1 cellular context compared by ENCODE assay signal in the genomic region with DNA sequence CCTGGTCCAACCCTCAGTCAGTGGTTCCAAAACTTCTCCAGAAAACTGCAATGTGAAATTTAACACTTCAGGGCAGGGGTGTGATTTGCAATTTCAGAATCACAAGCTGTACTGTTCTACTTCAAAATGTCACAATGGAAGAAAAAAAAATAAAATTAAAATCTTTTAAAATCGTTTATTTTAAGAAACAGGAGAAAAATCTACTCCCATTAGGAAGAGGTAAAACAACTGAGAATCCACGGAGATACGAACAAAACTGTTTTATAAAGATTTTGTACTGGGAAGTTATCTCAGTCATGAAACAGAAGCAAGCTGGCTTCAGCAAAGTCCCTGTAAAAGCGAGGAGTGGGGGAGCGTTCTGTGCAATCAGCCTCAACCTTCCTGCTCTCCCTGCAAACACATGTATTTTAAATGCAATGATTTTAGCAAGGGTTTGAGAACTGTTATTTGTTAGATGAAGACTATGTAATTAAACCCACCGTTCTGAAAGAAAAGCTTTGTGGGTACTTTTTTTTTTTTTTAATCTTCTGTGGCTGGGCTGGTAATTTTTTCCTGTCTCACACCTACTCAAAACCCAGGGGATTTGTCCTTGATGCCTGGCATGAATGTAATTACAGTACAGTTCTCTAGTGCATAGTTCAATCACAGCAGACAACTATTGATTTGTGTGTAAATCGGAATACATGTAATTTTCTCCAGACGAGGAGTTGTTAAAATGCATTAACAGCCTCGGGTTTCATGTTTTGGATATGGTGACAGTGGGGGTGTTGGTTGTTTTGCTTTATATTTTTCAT.
TF ChIP-seq lines count a peak whose summit lies in the region.

No MANE protein-coding gene starts in this region.

TF ChIP-seq in HepG2, 621 proteins besides CTCF, POLR2A, EP300 and RAD21 (continued from another document and continues in another):
- TF ChIP-seq, protein P1, sequence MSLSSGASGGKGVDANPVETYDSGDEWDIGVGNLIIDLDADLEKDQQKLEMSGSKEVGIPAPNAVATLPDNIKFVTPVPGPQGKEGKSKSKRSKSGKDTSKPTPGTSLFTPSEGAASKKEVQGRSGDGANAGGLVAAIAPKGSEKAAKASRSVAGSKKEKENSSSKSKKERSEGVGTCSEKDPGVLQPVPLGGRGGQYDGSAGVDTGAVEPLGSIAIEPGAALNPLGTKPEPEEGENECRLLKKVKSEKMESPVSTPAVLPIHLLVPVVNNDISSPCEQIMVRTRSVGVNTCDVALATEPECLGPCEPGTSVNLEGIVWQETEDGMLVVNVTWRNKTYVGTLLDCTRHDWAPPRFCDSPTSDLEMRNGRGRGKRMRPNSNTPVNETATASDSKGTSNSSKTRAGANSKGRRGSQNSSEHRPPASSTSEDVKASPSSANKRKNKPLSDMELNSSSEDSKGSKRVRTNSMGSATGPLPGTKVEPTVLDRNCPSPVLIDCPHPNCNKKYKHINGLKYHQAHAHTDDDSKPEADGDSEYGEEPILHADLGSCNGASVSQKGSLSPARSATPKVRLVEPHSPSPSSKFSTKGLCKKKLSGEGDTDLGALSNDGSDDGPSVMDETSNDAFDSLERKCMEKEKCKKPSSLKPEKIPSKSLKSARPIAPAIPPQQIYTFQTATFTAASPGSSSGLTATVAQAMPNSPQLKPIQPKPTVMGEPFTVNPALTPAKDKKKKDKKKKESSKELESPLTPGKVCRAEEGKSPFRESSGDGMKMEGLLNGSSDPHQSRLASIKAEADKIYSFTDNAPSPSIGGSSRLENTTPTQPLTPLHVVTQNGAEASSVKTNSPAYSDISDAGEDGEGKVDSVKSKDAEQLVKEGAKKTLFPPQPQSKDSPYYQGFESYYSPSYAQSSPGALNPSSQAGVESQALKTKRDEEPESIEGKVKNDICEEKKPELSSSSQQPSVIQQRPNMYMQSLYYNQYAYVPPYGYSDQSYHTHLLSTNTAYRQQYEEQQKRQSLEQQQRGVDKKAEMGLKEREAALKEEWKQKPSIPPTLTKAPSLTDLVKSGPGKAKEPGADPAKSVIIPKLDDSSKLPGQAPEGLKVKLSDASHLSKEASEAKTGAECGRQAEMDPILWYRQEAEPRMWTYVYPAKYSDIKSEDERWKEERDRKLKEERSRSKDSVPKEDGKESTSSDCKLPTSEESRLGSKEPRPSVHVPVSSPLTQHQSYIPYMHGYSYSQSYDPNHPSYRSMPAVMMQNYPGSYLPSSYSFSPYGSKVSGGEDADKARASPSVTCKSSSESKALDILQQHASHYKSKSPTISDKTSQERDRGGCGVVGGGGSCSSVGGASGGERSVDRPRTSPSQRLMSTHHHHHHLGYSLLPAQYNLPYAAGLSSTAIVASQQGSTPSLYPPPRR (CRISPR knock-in tag; IDR thresholded peaks at IDR 0.05; ENCODE audit: borderline replicate concordance) = no peak
- TF ChIP-seq TRIM24 (CRISPR knock-in tag; IDR thresholded peaks at IDR 0.05) (no peak), HNRNPK (IDR thresholded peaks at IDR 0.05; ENCODE audit: low read depth, low read length, poor library complexity, severe bottlenecking) (no peak), ZNF3 (CRISPR knock-in tag; IDR thresholded peaks at IDR 0.05) (no peak), ZNF20 (CRISPR knock-in tag; IDR thresholded peaks at IDR 0.05) (no peak), ONECUT2 (CRISPR knock-in tag; IDR thresholded peaks at IDR 0.05) (peak; percentile 75; the same call in 1 of the 2 replicates), SIX1 (CRISPR knock-in tag; IDR thresholded peaks at IDR 0.05; ENCODE audit: borderline replicate concordance) (no peak), ZZZ3 (CRISPR knock-in tag; IDR thresholded peaks at IDR 0.05; ENCODE audit: borderline replicate concordance) (no peak), ZFP41 (CRISPR knock-in tag; IDR thresholded peaks at IDR 0.05; ENCODE audit: borderline replicate concordance) (no peak), PHF8 (CRISPR knock-in tag; IDR thresholded peaks at IDR 0.05) (no peak), ZC3H4 (CRISPR knock-in tag; IDR thresholded peaks at IDR 0.05; ENCODE audit: borderline replicate concordance) (no peak), ZNF382 (CRISPR knock-in tag; IDR thresholded peaks at IDR 0.05; ENCODE audit: borderline replicate concordance) (no peak), HDAC1 (CRISPR knock-in tag; IDR thresholded peaks at IDR 0.05) (no peak)
- TF ChIP-seq, protein P2, sequence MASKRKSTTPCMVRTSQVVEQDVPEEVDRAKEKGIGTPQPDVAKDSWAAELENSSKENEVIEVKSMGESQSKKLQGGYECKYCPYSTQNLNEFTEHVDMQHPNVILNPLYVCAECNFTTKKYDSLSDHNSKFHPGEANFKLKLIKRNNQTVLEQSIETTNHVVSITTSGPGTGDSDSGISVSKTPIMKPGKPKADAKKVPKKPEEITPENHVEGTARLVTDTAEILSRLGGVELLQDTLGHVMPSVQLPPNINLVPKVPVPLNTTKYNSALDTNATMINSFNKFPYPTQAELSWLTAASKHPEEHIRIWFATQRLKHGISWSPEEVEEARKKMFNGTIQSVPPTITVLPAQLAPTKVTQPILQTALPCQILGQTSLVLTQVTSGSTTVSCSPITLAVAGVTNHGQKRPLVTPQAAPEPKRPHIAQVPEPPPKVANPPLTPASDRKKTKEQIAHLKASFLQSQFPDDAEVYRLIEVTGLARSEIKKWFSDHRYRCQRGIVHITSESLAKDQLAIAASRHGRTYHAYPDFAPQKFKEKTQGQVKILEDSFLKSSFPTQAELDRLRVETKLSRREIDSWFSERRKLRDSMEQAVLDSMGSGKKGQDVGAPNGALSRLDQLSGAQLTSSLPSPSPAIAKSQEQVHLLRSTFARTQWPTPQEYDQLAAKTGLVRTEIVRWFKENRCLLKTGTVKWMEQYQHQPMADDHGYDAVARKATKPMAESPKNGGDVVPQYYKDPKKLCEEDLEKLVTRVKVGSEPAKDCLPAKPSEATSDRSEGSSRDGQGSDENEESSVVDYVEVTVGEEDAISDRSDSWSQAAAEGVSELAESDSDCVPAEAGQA (IDR thresholded peaks at IDR 0.05; ENCODE audit: low read depth) = no peak
- TF ChIP-seq, protein P2 (CRISPR knock-in tag; IDR thresholded peaks at IDR 0.05; ENCODE audit: borderline replicate concordance) = no peak
- TF ChIP-seq, protein P3, sequence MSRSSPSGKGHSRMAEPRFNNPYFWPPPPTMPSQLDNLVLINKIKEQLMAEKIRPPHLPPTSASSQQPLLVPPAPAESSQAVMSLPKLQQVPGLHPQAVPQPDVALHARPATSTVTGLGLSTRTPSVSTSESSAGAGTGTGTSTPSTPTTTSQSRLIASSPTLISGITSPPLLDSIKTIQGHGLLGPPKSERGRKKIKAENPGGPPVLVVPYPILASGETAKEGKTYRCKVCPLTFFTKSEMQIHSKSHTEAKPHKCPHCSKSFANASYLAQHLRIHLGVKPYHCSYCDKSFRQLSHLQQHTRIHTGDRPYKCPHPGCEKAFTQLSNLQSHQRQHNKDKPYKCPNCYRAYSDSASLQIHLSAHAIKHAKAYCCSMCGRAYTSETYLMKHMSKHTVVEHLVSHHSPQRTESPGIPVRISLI (CRISPR knock-in tag; IDR thresholded peaks at IDR 0.05; ENCODE audit: borderline replicate concordance) = peak; percentile 24; the same call in 1 of the 2 replicates
- TF ChIP-seq, protein P4, sequence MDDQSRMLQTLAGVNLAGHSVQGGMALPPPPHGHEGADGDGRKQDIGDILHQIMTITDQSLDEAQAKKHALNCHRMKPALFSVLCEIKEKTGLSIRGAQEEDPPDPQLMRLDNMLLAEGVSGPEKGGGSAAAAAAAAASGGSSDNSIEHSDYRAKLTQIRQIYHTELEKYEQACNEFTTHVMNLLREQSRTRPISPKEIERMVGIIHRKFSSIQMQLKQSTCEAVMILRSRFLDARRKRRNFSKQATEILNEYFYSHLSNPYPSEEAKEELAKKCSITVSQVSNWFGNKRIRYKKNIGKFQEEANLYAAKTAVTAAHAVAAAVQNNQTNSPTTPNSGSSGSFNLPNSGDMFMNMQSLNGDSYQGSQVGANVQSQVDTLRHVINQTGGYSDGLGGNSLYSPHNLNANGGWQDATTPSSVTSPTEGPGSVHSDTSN (CRISPR knock-in tag; IDR thresholded peaks at IDR 0.05; ENCODE audit: borderline replicate concordance) = no peak
- TF ChIP-seq, protein P5, sequence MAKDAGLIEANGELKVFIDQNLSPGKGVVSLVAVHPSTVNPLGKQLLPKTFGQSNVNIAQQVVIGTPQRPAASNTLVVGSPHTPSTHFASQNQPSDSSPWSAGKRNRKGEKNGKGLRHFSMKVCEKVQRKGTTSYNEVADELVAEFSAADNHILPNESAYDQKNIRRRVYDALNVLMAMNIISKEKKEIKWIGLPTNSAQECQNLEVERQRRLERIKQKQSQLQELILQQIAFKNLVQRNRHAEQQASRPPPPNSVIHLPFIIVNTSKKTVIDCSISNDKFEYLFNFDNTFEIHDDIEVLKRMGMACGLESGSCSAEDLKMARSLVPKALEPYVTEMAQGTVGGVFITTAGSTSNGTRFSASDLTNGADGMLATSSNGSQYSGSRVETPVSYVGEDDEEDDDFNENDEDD (CRISPR knock-in tag; IDR thresholded peaks at IDR 0.05; ENCODE audit: borderline replicate concordance) = no peak
- TF ChIP-seq, protein P6, sequence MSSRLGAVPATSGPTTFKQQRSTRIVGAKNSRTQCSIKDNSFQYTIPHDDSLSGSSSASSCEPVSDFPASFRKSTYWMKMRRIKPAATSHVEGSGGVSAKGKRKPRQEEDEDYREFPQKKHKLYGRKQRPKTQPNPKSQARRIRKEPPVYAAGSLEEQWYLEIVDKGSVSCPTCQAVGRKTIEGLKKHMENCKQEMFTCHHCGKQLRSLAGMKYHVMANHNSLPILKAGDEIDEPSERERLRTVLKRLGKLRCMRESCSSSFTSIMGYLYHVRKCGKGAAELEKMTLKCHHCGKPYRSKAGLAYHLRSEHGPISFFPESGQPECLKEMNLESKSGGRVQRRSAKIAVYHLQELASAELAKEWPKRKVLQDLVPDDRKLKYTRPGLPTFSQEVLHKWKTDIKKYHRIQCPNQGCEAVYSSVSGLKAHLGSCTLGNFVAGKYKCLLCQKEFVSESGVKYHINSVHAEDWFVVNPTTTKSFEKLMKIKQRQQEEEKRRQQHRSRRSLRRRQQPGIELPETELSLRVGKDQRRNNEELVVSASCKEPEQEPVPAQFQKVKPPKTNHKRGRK (CRISPR knock-in tag; IDR thresholded peaks at IDR 0.05) = no peak
- TF ChIP-seq, protein P7, sequence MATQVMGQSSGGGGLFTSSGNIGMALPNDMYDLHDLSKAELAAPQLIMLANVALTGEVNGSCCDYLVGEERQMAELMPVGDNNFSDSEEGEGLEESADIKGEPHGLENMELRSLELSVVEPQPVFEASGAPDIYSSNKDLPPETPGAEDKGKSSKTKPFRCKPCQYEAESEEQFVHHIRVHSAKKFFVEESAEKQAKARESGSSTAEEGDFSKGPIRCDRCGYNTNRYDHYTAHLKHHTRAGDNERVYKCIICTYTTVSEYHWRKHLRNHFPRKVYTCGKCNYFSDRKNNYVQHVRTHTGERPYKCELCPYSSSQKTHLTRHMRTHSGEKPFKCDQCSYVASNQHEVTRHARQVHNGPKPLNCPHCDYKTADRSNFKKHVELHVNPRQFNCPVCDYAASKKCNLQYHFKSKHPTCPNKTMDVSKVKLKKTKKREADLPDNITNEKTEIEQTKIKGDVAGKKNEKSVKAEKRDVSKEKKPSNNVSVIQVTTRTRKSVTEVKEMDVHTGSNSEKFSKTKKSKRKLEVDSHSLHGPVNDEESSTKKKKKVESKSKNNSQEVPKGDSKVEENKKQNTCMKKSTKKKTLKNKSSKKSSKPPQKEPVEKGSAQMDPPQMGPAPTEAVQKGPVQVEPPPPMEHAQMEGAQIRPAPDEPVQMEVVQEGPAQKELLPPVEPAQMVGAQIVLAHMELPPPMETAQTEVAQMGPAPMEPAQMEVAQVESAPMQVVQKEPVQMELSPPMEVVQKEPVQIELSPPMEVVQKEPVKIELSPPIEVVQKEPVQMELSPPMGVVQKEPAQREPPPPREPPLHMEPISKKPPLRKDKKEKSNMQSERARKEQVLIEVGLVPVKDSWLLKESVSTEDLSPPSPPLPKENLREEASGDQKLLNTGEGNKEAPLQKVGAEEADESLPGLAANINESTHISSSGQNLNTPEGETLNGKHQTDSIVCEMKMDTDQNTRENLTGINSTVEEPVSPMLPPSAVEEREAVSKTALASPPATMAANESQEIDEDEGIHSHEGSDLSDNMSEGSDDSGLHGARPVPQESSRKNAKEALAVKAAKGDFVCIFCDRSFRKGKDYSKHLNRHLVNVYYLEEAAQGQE (IDR thresholded peaks at IDR 0.05; ENCODE audit: borderline replicate concordance in 1 of 2, low read depth in 1 of 2, low read length in 2 of 2) = no peak
- TF ChIP-seq, protein P8, sequence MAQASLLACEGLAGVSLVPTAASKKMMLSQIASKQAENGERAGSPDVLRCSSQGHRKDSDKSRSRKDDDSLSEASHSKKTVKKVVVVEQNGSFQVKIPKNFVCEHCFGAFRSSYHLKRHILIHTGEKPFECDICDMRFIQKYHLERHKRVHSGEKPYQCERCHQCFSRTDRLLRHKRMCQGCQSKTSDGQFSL (CRISPR knock-in tag; IDR thresholded peaks at IDR 0.05) = peak; percentile 54; the same call in 1 of the 2 replicates
- TF ChIP-seq, protein P9, sequence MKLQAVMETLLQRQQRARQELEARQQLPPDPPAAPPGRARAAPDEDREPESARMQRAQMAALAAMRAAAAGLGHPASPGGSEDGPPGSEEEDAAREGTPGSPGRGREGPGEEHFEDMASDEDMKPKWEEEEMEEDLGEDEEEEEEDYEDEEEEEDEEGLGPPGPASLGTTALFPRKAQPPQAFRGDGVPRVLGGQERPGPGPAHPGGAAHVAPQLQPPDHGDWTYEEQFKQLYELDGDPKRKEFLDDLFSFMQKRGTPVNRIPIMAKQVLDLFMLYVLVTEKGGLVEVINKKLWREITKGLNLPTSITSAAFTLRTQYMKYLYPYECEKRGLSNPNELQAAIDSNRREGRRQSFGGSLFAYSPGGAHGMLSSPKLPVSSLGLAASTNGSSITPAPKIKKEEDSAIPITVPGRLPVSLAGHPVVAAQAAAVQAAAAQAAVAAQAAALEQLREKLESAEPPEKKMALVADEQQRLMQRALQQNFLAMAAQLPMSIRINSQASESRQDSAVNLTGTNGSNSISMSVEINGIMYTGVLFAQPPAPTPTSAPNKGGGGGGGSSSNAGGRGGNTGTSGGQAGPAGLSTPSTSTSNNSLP (IDR thresholded peaks at IDR 0.05; ENCODE audit: low read depth, low read length) = peak; percentile 51; the same call in 1 of the 2 replicates
